In the genomic region with DNA sequence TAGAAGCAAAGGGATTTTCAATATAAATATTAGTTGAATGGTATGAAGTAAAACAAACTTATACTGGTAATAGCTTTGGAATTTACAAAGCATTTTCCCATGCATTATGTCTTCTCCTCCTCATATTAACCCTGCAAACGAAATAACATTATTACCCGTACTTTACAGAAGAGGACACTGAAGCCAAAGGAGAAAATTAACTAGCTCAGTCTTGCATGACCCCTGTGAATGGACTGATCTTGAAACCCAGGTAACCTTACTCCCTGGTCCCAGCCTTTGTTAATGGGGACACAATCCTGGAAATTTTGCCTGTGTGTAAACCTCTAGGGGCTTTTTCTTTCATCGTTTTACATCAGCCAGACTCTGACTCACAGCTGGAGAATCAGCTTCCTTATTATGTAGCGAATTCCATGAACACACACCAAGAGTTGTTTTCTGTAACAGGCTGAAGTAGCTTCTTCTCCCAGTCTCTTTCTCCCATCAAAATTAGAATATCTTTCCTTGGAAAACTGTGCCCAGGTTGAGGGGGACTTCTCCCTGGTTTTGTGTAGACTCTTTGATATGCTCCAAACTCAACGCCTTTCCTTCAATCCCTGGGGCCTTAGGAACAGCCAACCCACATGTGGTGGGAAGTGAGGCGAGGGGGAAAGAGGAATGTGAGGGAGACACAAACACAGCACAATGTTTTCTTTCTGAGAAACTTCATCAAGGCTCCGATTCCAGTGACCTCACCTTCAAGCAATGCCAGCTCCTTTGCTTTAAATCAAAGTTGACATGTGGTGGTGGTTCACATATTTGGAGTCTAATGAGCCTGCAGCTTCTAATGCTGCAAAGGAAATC, we compare ENCODE assay signal across 10 cellular contexts.
DNase-seq lines count a peak whose midpoint lies in the region; ATAC-seq and TF ChIP-seq lines count a peak whose summit lies in the region.
"Had no signal": no experiment of that assay in that cellular context is flagged by ENCODE, and none has a peak within 500 bp of the region (broad histone marks: within the 10 kb centered on the region; RNA-seq: fewer than 3 reads in every experiment).

No MANE protein-coding gene starts in this region.

- H2BK12ac ChIP-seq in mesenchymal stem cell (ENCODE audit: low read length in 2 of 2): peak overlapping the region in 1 of 2 experiments; percentile 21

- no peaks in the 10 kb centered on the region for H3K27me3 ChIP-seq in ACC112 (ENCODE audit: insufficient read depth, low read length)
- no peaks in the 10 kb centered on the region for H3K27me3 ChIP-seq in mesenchymal stem cell (ENCODE audit: control insufficient read depth in 1 of 2, insufficient read depth in 1 of 2, low read length in 2 of 2)

- H3K18ac ChIP-seq in mesenchymal stem cell (ENCODE audit: low read depth in 1 of 2, low read length in 2 of 2): no peak overlapping the region

- no peak overlapping the region for H2AFZ ChIP-seq in ACC112 (ENCODE audit: low read length, unreplicated experiment)
- H2AFZ ChIP-seq in mesenchymal stem cell (ENCODE audit: low read depth, low read length): no peak overlapping the region

- H3K9me3 ChIP-seq in mesenchymal stem cell (ENCODE audit: control insufficient read depth, low read length): peaks cover 7% of the 10 kb centered on the region

- H2BK5ac ChIP-seq in mesenchymal stem cell (ENCODE audit: low read depth, low read length, poor library complexity, severe bottlenecking): peak overlapping the region; percentile 98

- H2BK15ac ChIP-seq in mesenchymal stem cell (ENCODE audit: low read depth, poor library complexity, severe bottlenecking): no peak overlapping the region

- no peaks in the 10 kb centered on the region for H3K79me2 ChIP-seq in ACC112 (ENCODE audit: control insufficient read depth, insufficient read depth, low read length, unreplicated experiment)

- H4K91ac ChIP-seq in mesenchymal stem cell (ENCODE audit: low read length): no peak overlapping the region

- no peak overlapping the region for H3K23ac ChIP-seq in mesenchymal stem cell (ENCODE audit: low read length in 2 of 2)

- H3K14ac ChIP-seq in mesenchymal stem cell (ENCODE audit: low read length in 2 of 2): no peak overlapping the region

- no peaks in the 10 kb centered on the region for H3K79me1 ChIP-seq in mesenchymal stem cell (replicated peaks; ENCODE audit: low read length, poor library complexity, severe bottlenecking)

- ATAC-seq in GM18520 (IDR thresholded peaks at IDR 0.05; ENCODE audit: unreplicated experiment): no peak
- ATAC-seq: CD8-positive, alpha-beta T cell had no signal

- peak overlapping the region; percentile 90 for H3K9ac ChIP-seq in mesenchymal stem cell (ENCODE audit: low read length)

- peak overlapping the region; percentile 41 for H4K8ac ChIP-seq in mesenchymal stem cell (ENCODE audit: low read length)

- DNase-seq in LHCN-M2 (ENCODE audit: low read depth) (peak; percentile 96), cardiac fibroblast (ENCODE audit: low read depth in 2 of 2) (peak; percentile 93 to 99), mesenchymal stem cell (peak; percentile 99), NCI-H2107 treated with DMSO at 0.1 percent for 48 hours (lab: John Stamatoyannopoulos, UW; ENCODE audit: unreplicated experiment) (no peak), superior temporal gyrus (ENCODE audit: extremely low spot score) (no peak), GF-D8 (lab: John Stamatoyannopoulos, UW) (no peak)
- DNase-seq: CD8-positive, alpha-beta T cell; posterior cingulate gyrus had no signal

- H3K4ac ChIP-seq in mesenchymal stem cell (ENCODE audit: low read depth in 1 of 2, low read length in 2 of 2): peak overlapping the region in 1 of 2 experiments; percentile 7

- H3K4me3 ChIP-seq in ACC112 (ENCODE audit: low read depth, low read length) (peak overlapping the region; percentile 32), cardiac fibroblast (replicated peaks in 1 of 2; ENCODE audit: low read depth in 2 of 2, low read length in 2 of 2) (no peak overlapping the region), mesenchymal stem cell (ENCODE audit: insufficient read depth in 1 of 2, low read depth in 1 of 2, low read length in 2 of 2) (peak overlapping the region in 1 of 2 experiments; percentile 35)

- H3K4me2 ChIP-seq in mesenchymal stem cell (ENCODE audit: low read length, poor library complexity, severe bottlenecking): no peak overlapping the region

- H3K27ac ChIP-seq in ACC112 (ENCODE audit: low read depth, low read length) (peak overlapping the region; percentile 99), mesenchymal stem cell (ENCODE audit: low read length, poor library complexity, severe bottlenecking) (peak overlapping the region; percentile 100)

- WGBS in mesenchymal stem cell: 0% methylated on average over 5 of the region's 7 CpGs

- H2AK5ac ChIP-seq in mesenchymal stem cell (ENCODE audit: low read length, severe bottlenecking): no peak overlapping the region

- H3K36me3 ChIP-seq in ACC112 (ENCODE audit: insufficient read depth, low read length): peaks cover 13% of the 10 kb centered on the region
- H3K36me3 ChIP-seq in mesenchymal stem cell (ENCODE audit: control insufficient read depth in 1 of 2, insufficient read depth in 2 of 2, low read depth in 1 of 2, low read length in 2 of 2): peaks cover 0 to 11% of the 10 kb centered on the region in 2 experiments

- no peak for TF ChIP-seq CTCF in cardiac fibroblast (IDR thresholded peaks at IDR 0.05; ENCODE audit: low read depth, low read length)

- H3K4me1 ChIP-seq in ACC112 (ENCODE audit: control insufficient read depth, insufficient read depth, low read length, unreplicated experiment) (peaks cover 60% of the 10 kb centered on the region), mesenchymal stem cell (ENCODE audit: control insufficient read depth, insufficient read depth, low read depth, low read length) (peaks cover 8% of the 10 kb centered on the region)

- peak overlapping the region; percentile 45 for H2BK120ac ChIP-seq in mesenchymal stem cell (ENCODE audit: low read depth, low read length)

Comparison
In these comparisons a context has a peak if more than half of its experiments do, and no peak if none do; other contexts are left out.
1. DNase-seq: peak in LHCN-M2 (single experiment), cardiac fibroblast (2 of 2) and mesenchymal stem cell (single experiment); none in NCI-H2107 treated with DMSO at 0.1 percent for 48 hours (single experiment), superior temporal gyrus (single experiment) and GF-D8 (single experiment).